Comparison of ENCODE assay signal across 13 cellular contexts in the genomic region with DNA sequence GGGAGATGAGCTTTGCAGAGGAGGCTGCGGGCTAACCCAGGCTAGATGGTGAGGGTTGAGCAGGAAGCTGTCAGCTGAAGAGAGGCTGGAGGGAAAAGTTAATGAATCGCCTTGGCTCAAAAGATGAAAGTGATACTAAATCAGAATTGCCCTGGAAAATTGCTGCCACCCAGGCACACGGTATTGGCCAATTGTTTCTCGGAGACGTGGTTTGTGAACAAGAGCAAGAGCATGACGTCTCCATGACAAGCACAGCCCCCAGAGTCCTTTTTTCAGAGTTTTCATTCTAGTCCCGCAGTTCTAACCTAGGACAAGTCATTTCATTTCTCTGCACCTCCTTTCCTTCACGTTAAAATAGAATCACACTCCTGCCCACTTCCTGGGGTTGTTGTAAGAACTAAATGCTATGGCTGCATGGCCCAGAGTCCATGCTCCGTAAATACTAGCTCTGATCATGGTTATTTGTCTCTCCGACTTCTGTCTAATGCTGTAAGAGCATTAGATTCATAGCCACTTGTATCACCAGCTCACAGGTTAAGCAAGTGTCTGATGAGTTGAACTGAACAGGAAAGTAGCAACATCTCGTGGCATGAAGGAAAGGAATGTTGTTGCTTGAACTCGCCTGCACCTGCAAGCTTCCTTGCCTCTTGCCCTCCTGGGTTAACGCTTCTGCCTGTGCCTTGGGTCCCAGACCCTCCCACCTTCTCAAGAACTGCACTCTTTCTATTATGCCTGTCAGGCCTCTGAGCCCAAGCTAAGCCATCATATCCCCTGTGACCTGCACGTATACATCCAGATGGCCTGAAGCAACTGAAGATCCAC. TPM values are rescaled to one million over a fixed set of nuclear protein-coding genes. Genes with fewer than 3 reads are reported as not detected.
DNase-seq lines count a peak whose midpoint lies in the region; ATAC-seq and TF ChIP-seq lines count a peak whose summit lies in the region.
"Had no signal": no experiment of that assay in that cellular context is flagged by ENCODE, and none has a peak within 500 bp of the region (broad histone marks: within the 10 kb centered on the region; RNA-seq: fewer than 3 reads in every experiment).

No MANE protein-coding gene starts in this region.

- peaks cover 10% of the 10 kb centered on the region for H3K9me3 Mint-ChIP-seq in GM23338
- no peaks in the 10 kb centered on the region for H3K9me3 Mint-ChIP-seq in activated naive CD4-positive, alpha-beta T cell treated with anti-CD3 and anti-CD28 coated beads, Interleukin-2, amount 50 U/mL, for 72 hours
- H3K9me3 Mint-ChIP-seq: memory B cell had no signal

- peak overlapping the region in 7 of 11 experiments; percentile 1 to 87 (median 73); a peak in 12 of 22 replicates for H3K27ac ChIP-seq in BLaER1 treated with 17β-estradiol and CSF1 and Interleukin-3, amounts not matched to agents 10 nM and 100 nM
- peak overlapping the region; percentile 9; the same call in 1 of the 2 replicates for H3K27ac ChIP-seq in GM23338 (ENCODE audit: low read depth)
- no peak overlapping the region for H3K27ac ChIP-seq in osteoblast (ENCODE audit: low read depth, low read length)
- H3K27ac ChIP-seq: right atrium auricular region, SJSA1 had no signal

- H3K9me3 ChIP-seq in BLaER1 treated with 17β-estradiol and CSF1 and Interleukin-3, amounts not matched to agents 10 nM and 100 nM (replicated peaks in 1 of 11): peaks cover 11 to 14% (median 13%) of the 10 kb centered on the region in 11 experiments
- peaks cover 2% of the 10 kb centered on the region for H3K9me3 ChIP-seq in osteoblast (ENCODE audit: low read depth, low read length)
- H3K9me3 ChIP-seq: SJSA1 had no signal

- peaks cover 16% of the 10 kb centered on the region for H3K4me1 Mint-ChIP-seq in GM23338

- H3K27me3 ChIP-seq in BLaER1 treated with 17β-estradiol and CSF1 and Interleukin-3, amounts not matched to agents 10 nM and 100 nM: no peaks in the 10 kb centered on the region
- H3K27me3 ChIP-seq in GM23338 (ENCODE audit: insufficient read depth) (no peaks in the 10 kb centered on the region), osteoblast (ENCODE audit: insufficient read depth, low read length) (no peaks in the 10 kb centered on the region)
- H3K27me3 ChIP-seq: right atrium auricular region, SJSA1 had no signal

- H3K9ac ChIP-seq in BLaER1 treated with 17β-estradiol and CSF1 and Interleukin-3, amounts not matched to agents 10 nM and 100 nM: peak overlapping the region in 3 of 11 experiments; percentile 11 to 38 (median 22); a peak in 4 of 22 replicates

- peaks cover 20% of the 10 kb centered on the region for H3K36me3 Mint-ChIP-seq in GM23338 (ENCODE audit: low read depth)
- H3K36me3 Mint-ChIP-seq in activated naive CD4-positive, alpha-beta T cell treated with anti-CD3 and anti-CD28 coated beads, Interleukin-2, amount 50 U/mL, for 72 hours: peaks cover 12 to 14% of the 10 kb centered on the region in 2 donors

- H3K36me3 ChIP-seq in BLaER1 treated with 17β-estradiol and CSF1 and Interleukin-3, amounts not matched to agents 10 nM and 100 nM: peaks cover 18 to 31% (median 28%) of the 10 kb centered on the region in 11 experiments
- peaks cover 10% of the 10 kb centered on the region for H3K36me3 ChIP-seq in GM23338 (ENCODE audit: insufficient read depth)
- peaks cover 19% of the 10 kb centered on the region for H3K36me3 ChIP-seq in osteoblast (ENCODE audit: insufficient read depth, low read length)

- H2AFZ ChIP-seq in GM23338 (no peak overlapping the region), osteoblast (ENCODE audit: low read length) (no peak overlapping the region)

- peaks cover 2% of the 10 kb centered on the region; the same call in 1 of the 2 replicates for H3F3A ChIP-seq in GM23338 (replicated peaks; ENCODE audit: low read depth)

- H3K27me3 Mint-ChIP-seq in GM23338 (ENCODE audit: insufficient read depth, low read depth, poor library complexity): peaks cover 7% of the 10 kb centered on the region
- H3K27me3 Mint-ChIP-seq: memory B cell had no signal

- DNase-seq in GM23338 (ENCODE audit: low spot score) (peak; percentile 22), osteoblast (ENCODE audit: insufficient read length, low spot score, missing footprints) (peak; percentile 21), RPMI8226 (no peak), glomerular visceral epithelial cell (ENCODE audit: extremely low spot score) (no peak), midbrain (lab: John Stamatoyannopoulos, UW) (no peak)
- peak; percentile 28 to 57 for DNase-seq in activated naive CD4-positive, alpha-beta T cell treated with anti-CD3 and anti-CD28 coated beads, Interleukin-2, amount 50 U/mL, for 72 hours (ENCODE audit: low spot score in 2 of 2)
- DNase-seq: NCI-H446 treated with DMSO at 0.1 percent for 48 hours had no signal

- H3K9me2 ChIP-seq in GM23338 (ENCODE audit: insufficient read depth): no peaks in the 10 kb centered on the region

- no peaks in the 10 kb centered on the region for H4K20me1 ChIP-seq in BLaER1 treated with 17β-estradiol and CSF1 and Interleukin-3, amounts not matched to agents 10 nM and 100 nM
- H4K20me1 ChIP-seq in GM23338 (replicated peaks; ENCODE audit: insufficient read depth) (no peaks in the 10 kb centered on the region), osteoblast (ENCODE audit: insufficient read depth, low read length) (peaks cover 1% of the 10 kb centered on the region)

- H3K27ac Mint-ChIP-seq in GM23338: no peak overlapping the region
- H3K27ac Mint-ChIP-seq in activated naive CD4-positive, alpha-beta T cell treated with anti-CD3 and anti-CD28 coated beads, Interleukin-2, amount 50 U/mL, for 72 hours: peak overlapping the region; percentile 62 to 78
- H3K27ac Mint-ChIP-seq: memory B cell had no signal

- peak overlapping the region; percentile 27 to 83 (median 63) for H3K4me2 ChIP-seq in BLaER1 treated with 17β-estradiol and CSF1 and Interleukin-3, amounts not matched to agents 10 nM and 100 nM
- H3K4me2 ChIP-seq in GM23338 (no peak overlapping the region), osteoblast (ENCODE audit: insufficient read depth, low read length) (no peak overlapping the region)

- ATAC-seq in GM23338: no peak
- ATAC-seq in activated naive CD4-positive, alpha-beta T cell treated with anti-CD3 and anti-CD28 coated beads, Interleukin-2, amount 50 U/mL, for 72 hours: peak; percentile 97 to 98
- no peak for ATAC-seq in HG02623 (IDR thresholded peaks at IDR 0.05; ENCODE audit: unreplicated experiment)
- ATAC-seq: K562 had no signal

- no peak overlapping the region for H3K4me3 ChIP-seq in BLaER1 treated with 17β-estradiol and CSF1 and Interleukin-3, amounts not matched to agents 10 nM and 100 nM
- H3K4me3 ChIP-seq in GM23338: no peak overlapping the region
- no peak overlapping the region for H3K4me3 ChIP-seq in osteoblast (ENCODE audit: insufficient read depth, low read length)
- H3K4me3 ChIP-seq: K562, right atrium auricular region, SJSA1 had no signal

- H3K4me1 ChIP-seq in BLaER1 treated with 17β-estradiol and CSF1 and Interleukin-3, amounts not matched to agents 10 nM and 100 nM: peaks cover 9 to 48% (median 36%) of the 10 kb centered on the region in 10 experiments
- H3K4me1 ChIP-seq in GM23338 (ENCODE audit: insufficient read depth) (peaks cover 7% of the 10 kb centered on the region), osteoblast (ENCODE audit: insufficient read depth, low read length) (peaks cover 31% of the 10 kb centered on the region)
- H3K4me1 ChIP-seq: right atrium auricular region had no signal

- H3K79me2 ChIP-seq in GM23338 (replicated peaks; ENCODE audit: insufficient read depth) (no peaks in the 10 kb centered on the region), osteoblast (ENCODE audit: insufficient read depth, low read length) (peaks cover 3% of the 10 kb centered on the region)

- TF ChIP-seq CTCF in GM23338 (conservative IDR thresholded peaks at IDR 0.05; ENCODE audit: low read depth in 2 of 2): no peak
- no peak for TF ChIP-seq CTCF in osteoblast (IDR thresholded peaks at IDR 0.05; ENCODE audit: extremely low read depth, low read depth, low read length)

- H3K4me3 Mint-ChIP-seq in GM23338: no peak overlapping the region

TF ChIP-seq in GM23338, 12 proteins besides CTCF, POLR2A, EP300 and RAD21 (continues in another document):
- TF ChIP-seq EZH2phosphoT487 (IDR thresholded peaks at IDR 0.05; ENCODE audit: unreplicated experiment) (no peak), ZNF114 (CRISPR knock-in tag; IDR thresholded peaks at IDR 0.05) (no peak)

RNA-seq across cellular contexts. Expression of gene NUP50, which starts 33.8 kb away (rescaled TPM):
- total RNA-seq in GM23338 (2014; rRNA removed; shearing (Covaris generic)): 96.6 and 97.4 TPM in 2 replicates
- polyA plus RNA-seq in GM23338 (2016; fragmentation: Nextera tagmentation; extraction: Ambion mirVana): 43.7 and 45.9 TPM in 2 replicates
- 100 to 1,000 TPM; 152 to 159 TPM for total RNA-seq in activated naive CD4-positive, alpha-beta T cell treated with anti-CD3 and anti-CD28 coated beads, Interleukin-2, amount 50 U/mL, for 72 hours
- 34.8 and 54.3 TPM in 2 replicates for total RNA-seq in osteoblast

Comparison
In these comparisons a context has a peak if more than half of its experiments do, and no peak if none do; other contexts are left out.
1. H3K4me2 ChIP-seq: peak in BLaER1 treated with 17β-estradiol and CSF1 and Interleukin-3, amounts not matched to agents 10 nM and 100 nM (11 of 11); none in GM23338 (single experiment) and osteoblast (single experiment).
2. ATAC-seq: peak in activated naive CD4-positive, alpha-beta T cell treated with anti-CD3 and anti-CD28 coated beads, Interleukin-2, amount 50 U/mL, for 72 hours (2 of 2); none in GM23338 (single experiment) and HG02623 (single experiment).
3. DNase-seq: peak in GM23338 (single experiment), activated naive CD4-positive, alpha-beta T cell treated with anti-CD3 and anti-CD28 coated beads, Interleukin-2, amount 50 U/mL, for 72 hours (2 of 2) and osteoblast (single experiment); none in RPMI8226 (single experiment), glomerular visceral epithelial cell (single experiment) and midbrain (single experiment).